1 cellular context compared by ENCODE assay signal in the genomic region with DNA sequence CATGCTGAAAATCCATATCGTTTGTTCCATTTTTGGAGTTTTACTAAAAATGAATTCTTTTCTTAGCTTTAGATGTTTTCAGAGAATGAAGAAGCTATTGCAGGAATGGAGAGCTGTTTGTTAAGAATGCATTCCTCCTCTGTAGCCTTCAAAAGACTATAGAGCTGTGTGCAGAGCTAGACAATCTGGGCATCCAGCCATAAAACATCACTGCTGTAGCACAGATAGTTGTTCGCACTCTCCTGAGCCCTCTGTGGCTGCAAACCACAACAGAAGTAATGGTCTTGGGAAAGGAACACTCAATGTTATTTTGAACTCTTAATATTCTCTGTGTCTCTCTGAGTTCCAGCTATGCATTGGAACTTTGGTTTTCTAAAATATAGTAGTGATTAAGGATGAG.
TF ChIP-seq lines count a peak whose summit lies in the region.

No MANE protein-coding gene starts in this region.

TF ChIP-seq in IMR-90, 13 proteins besides CTCF, POLR2A, EP300 and RAD21 (continued from another document):
- TF ChIP-seq RCOR1 (IDR thresholded peaks at IDR 0.05; ENCODE audit: insufficient replicate concordance, low read length), result no peak
- TF ChIP-seq NFE2L2 (IDR thresholded peaks at IDR 0.05; ENCODE audit: low read depth, low read length), result no peak
- TF ChIP-seq BHLHE40 (IDR thresholded peaks at IDR 0.05; ENCODE audit: low read depth, low read length), result no peak
- no peak for TF ChIP-seq SMC3 (IDR thresholded peaks at IDR 0.05; ENCODE audit: low read depth, low read length)
- no peak for TF ChIP-seq CHD1 (IDR thresholded peaks at IDR 0.05; ENCODE audit: low read depth, low read length)
- TF ChIP-seq, protein P1, sequence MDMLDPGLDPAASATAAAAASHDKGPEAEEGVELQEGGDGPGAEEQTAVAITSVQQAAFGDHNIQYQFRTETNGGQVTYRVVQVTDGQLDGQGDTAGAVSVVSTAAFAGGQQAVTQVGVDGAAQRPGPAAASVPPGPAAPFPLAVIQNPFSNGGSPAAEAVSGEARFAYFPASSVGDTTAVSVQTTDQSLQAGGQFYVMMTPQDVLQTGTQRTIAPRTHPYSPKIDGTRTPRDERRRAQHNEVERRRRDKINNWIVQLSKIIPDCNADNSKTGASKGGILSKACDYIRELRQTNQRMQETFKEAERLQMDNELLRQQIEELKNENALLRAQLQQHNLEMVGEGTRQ (IDR thresholded peaks at IDR 0.05; ENCODE audit: low read depth, low read length), result no peak
- no peak for TF ChIP-seq MAZ (IDR thresholded peaks at IDR 0.05; ENCODE audit: borderline replicate concordance, low read depth, low read length)
- no peak for TF ChIP-seq FOS (IDR thresholded peaks at IDR 0.05; ENCODE audit: low read depth, low read length)
- TF ChIP-seq RFX5 (IDR thresholded peaks at IDR 0.05; ENCODE audit: low read depth, low read length), result no peak
TF ChIP-seq in IMR-90: peak in this region for 0.
